Comparison of ENCODE assay signal across 23 cellular contexts in genomic region chr17:66021757-66022156, GRCh38.
DNase-seq lines count a peak whose midpoint lies in the region; ATAC-seq, FAIRE-seq and TF ChIP-seq lines count a peak whose summit lies in the region.
"Had no signal": no experiment of that assay in that cellular context is flagged by ENCODE, and none has a peak within 500 bp of the region (broad histone marks: within the 10 kb centered on the region; RNA-seq: fewer than 3 reads in every experiment).

No MANE protein-coding gene starts in this region.

- dilution Hi-C loops in mammary epithelial cell (cut with HindIII; ENCODE audit: low sequenced_read_pairs): no loop called here

- H3K36me3 ChIP-seq in A673 (ENCODE audit: insufficient read depth, low read length, poor library complexity, severe bottlenecking) (peaks cover 6% of the 10 kb centered on the region), GM23338 (ENCODE audit: insufficient read depth) (peaks cover 4% of the 10 kb centered on the region; the same call in 1 of the 2 replicates), MM.1S (replicated peaks; ENCODE audit: insufficient read depth, low read length) (no peaks in the 10 kb centered on the region), H1 (ENCODE audit: control insufficient read depth in 2 of 4, insufficient read depth in 4 of 4, low read length in 3 of 4) (no peaks in the 10 kb centered on the region; a peak in 1 of 8 replicates), mammary epithelial cell (ENCODE audit: insufficient read depth, low read length) (no peaks in the 10 kb centered on the region)
- H3K36me3 ChIP-seq: upper lobe of left lung had no signal

- no peak overlapping the region for H2BK20ac ChIP-seq in H1 (ENCODE audit: low read length)

- H3K79me1 ChIP-seq in H1 (ENCODE audit: low read depth, low read length): no peaks in the 10 kb centered on the region

- no peak overlapping the region for H4K91ac ChIP-seq in H1 (replicated peaks; ENCODE audit: insufficient read length, low read length)

- H3K56ac ChIP-seq in H1 (replicated peaks; ENCODE audit: insufficient read length, low read depth, low read length): no peak overlapping the region

- H4K8ac ChIP-seq in H1 (ENCODE audit: extremely low read depth, insufficient read depth, low read length): no peak overlapping the region

- TF ChIP-seq EP300 in H1 (IDR thresholded peaks at IDR 0.05; ENCODE audit: borderline replicate concordance in 1 of 2, low read depth in 2 of 2, low read length in 2 of 2): no peak

- TF ChIP-seq POLR2A in H1 (IDR thresholded peaks at IDR 0.05; ENCODE audit: control extremely low read depth in 1 of 2, low read depth in 2 of 2, low read length in 2 of 2): no peak

- POLR2A ChIA-PET in A673 (lab: Charles Lee; ENCODE audit: low non-redundant PET) (no interaction called here), H1 (lab: Charles Lee; ENCODE audit: partially characterized antibody) (no interaction called here)

- H3K27me3 ChIP-seq in A673 (replicated peaks; ENCODE audit: insufficient read depth, low read depth, low read length, poor library complexity): no peaks in the 10 kb centered on the region
- no peaks in the 10 kb centered on the region for H3K27me3 ChIP-seq in GM23338 (ENCODE audit: insufficient read depth)
- H3K27me3 ChIP-seq in MM.1S (replicated peaks; ENCODE audit: insufficient read depth, low read length): no peaks in the 10 kb centered on the region
- H3K27me3 ChIP-seq in H1 (replicated peaks in 1 of 4; ENCODE audit: control insufficient read depth in 3 of 4, extremely low read depth in 1 of 4, insufficient read depth in 3 of 4, low read length in 3 of 4): no peaks in the 10 kb centered on the region
- no peaks in the 10 kb centered on the region for H3K27me3 ChIP-seq in mammary epithelial cell (ENCODE audit: insufficient read depth, low read length)
- H3K27me3 ChIP-seq: heart right ventricle, upper lobe of left lung had no signal

- intact Hi-C loops in A673 (cut with micrococcal nuclease; ENCODE audit: unreplicated experiment): no loop called here
- intact Hi-C loops in activated CD4-positive, alpha-beta T cell treated with anti-CD3 and anti-CD28 coated beads, Interleukin-2, amount 10 ng/mL, durations not matched to agents 24 days and 14 days (cut with micrococcal nuclease): no loop called here
- intact Hi-C loops in mammary epithelial cell (cut with micrococcal nuclease): no loop called here

- DNase-seq in A673 (ENCODE audit: low spot score): peak; percentile 3
- DNase-seq in GM23338 (ENCODE audit: low spot score): peak; percentile 29
- no peak for DNase-seq in MM.1S
- DNase-seq in H1 (ENCODE audit: low read depth in 1 of 2, low spot score in 2 of 2): no peak
- DNase-seq in activated CD4-positive, alpha-beta T cell treated with anti-CD3 and anti-CD28 coated beads, Interleukin-2, amount 10 ng/mL, durations not matched to agents 24 days and 14 days: no peak
- no peak for DNase-seq in central memory CD4-positive, alpha-beta T cell
- no peak for DNase-seq in mammary epithelial cell
- DNase-seq: activated CD4-positive, alpha-beta memory T cell treated with anti-CD3 and anti-CD28 coated beads for 36 hours; activated CD8-positive, alpha-beta memory T cell treated with anti-CD3 and anti-CD28 coated beads, Interleukin-2, amount 50 U/mL, for 48 hours; activated naive CD8-positive, alpha-beta T cell treated with anti-CD3 and anti-CD28 coated beads, Interleukin-2, amount 10 ng/mL, durations not matched to agents 7 days and 5 days; DMS79; heart right ventricle; NCI-H1092; NCI-H2029 treated with DMSO at 0.1 percent for 48 hours; NCI-H345; PC-9; SHP77; small intestine; stimulated activated CD4-positive, alpha-beta T cell treated with anti-CD3 and anti-CD28 coated beads, Interleukin-2, amount 100 ng/mL, for 24 hours; T1000; upper lobe of left lung had no signal

- FAIRE-seq in H1 (lab: Jason Lieb, UNC): no peak
- FAIRE-seq: A204.1, small intestine had no signal

- H3K9me2 ChIP-seq in GM23338 (ENCODE audit: insufficient read depth) (no peaks in the 10 kb centered on the region), MM.1S (replicated peaks; ENCODE audit: insufficient read depth, low read length) (no peaks in the 10 kb centered on the region)

- H4K20me1 ChIP-seq in GM23338 (replicated peaks; ENCODE audit: insufficient read depth) (no peaks in the 10 kb centered on the region), MM.1S (ENCODE audit: insufficient read depth, low read length) (no peaks in the 10 kb centered on the region), H1 (replicated peaks in 1 of 2; ENCODE audit: control insufficient read depth in 1 of 2, insufficient read depth in 2 of 2, low read length in 2 of 2) (no peaks in the 10 kb centered on the region), mammary epithelial cell (ENCODE audit: insufficient read depth, low read length) (no peaks in the 10 kb centered on the region)

- no peak overlapping the region for H3K4me3 Mint-ChIP-seq in GM23338
- no peak overlapping the region for H3K4me3 Mint-ChIP-seq in activated CD4-positive, alpha-beta T cell treated with anti-CD3 and anti-CD28 coated beads, Interleukin-2, amount 10 ng/mL, durations not matched to agents 24 days and 14 days
- H3K4me3 Mint-ChIP-seq: activated CD4-positive, alpha-beta memory T cell treated with anti-CD3 and anti-CD28 coated beads for 36 hours; activated naive CD8-positive, alpha-beta T cell treated with anti-CD3 and anti-CD28 coated beads, Interleukin-2, amount 10 ng/mL, durations not matched to agents 7 days and 5 days had no signal

- ATAC-seq in GM23338 (no peak), GM21619 (IDR thresholded peaks at IDR 0.05; ENCODE audit: unreplicated experiment) (no peak)
- ATAC-seq: heart right ventricle had no signal

- no peak overlapping the region for H3K14ac ChIP-seq in H1 (ENCODE audit: insufficient read length)

- CTCF ChIA-PET in A673 (lab: Charles Lee): no interaction called here
- CTCF ChIA-PET in H1 (lab: Charles Lee; ENCODE audit: partially characterized antibody): interaction anchor here (0.6 to 0.8 kb wide), 2 partner anchors 169 to 838 kb away, joined by 3 to 4 read pairs; no protein-coding TSS in a partner anchor
- CTCF ChIA-PET in mammary epithelial cell (lab: Charles Lee; ENCODE audit: low non-redundant PET): no interaction called here

- H3K4ac ChIP-seq in H1 (replicated peaks; ENCODE audit: insufficient read length, low read depth, low read length): no peak overlapping the region

- no peak overlapping the region for H2BK5ac ChIP-seq in H1 (ENCODE audit: low read depth, low read length)

- H3K9me3 ChIP-seq in A673 (ENCODE audit: low read depth, low read length, poor library complexity, severe bottlenecking) (peaks cover 26% of the 10 kb centered on the region), MM.1S (replicated peaks; ENCODE audit: insufficient read depth, low read length) (no peaks in the 10 kb centered on the region), H1 (ENCODE audit: insufficient read depth in 2 of 2, low read depth in 1 of 2, low read length in 1 of 2) (0 out of 4 replicates have a peak, but pooled peaks cover 0 to 5% of the 10 kb centered on the region in 2 experiments), mammary epithelial cell (replicated peaks; ENCODE audit: insufficient read depth, low read length) (no peaks in the 10 kb centered on the region)

- BruUV-seq in A673 (replicated peaks; lab: Mats Ljungman, UMichigan): no TSS peak
- BruUV-seq in mammary epithelial cell (replicated peaks; lab: Mats Ljungman, UMichigan): no TSS peak

- H3K9ac ChIP-seq in MM.1S (ENCODE audit: low read length) (no peak overlapping the region), H1 (replicated peaks in 1 of 4; ENCODE audit: extremely low read depth in 1 of 4, low read depth in 3 of 4, low read length in 3 of 4) (no peak overlapping the region), mammary epithelial cell (ENCODE audit: insufficient read depth, low read length) (no peak overlapping the region)

- no peak overlapping the region for H2AFZ ChIP-seq in GM23338
- no peak overlapping the region for H2AFZ ChIP-seq in MM.1S (ENCODE audit: low read length)
- no peak overlapping the region for H2AFZ ChIP-seq in H1 (ENCODE audit: low read length)
- H2AFZ ChIP-seq in mammary epithelial cell (ENCODE audit: low read depth, low read length): no peak overlapping the region
- H2AFZ ChIP-seq: PC-9 had no signal

- H3K79me2 ChIP-seq in GM23338 (replicated peaks; ENCODE audit: insufficient read depth) (no peaks in the 10 kb centered on the region), MM.1S (ENCODE audit: low read length) (no peaks in the 10 kb centered on the region), H1 (ENCODE audit: control insufficient read depth in 1 of 2, insufficient read depth in 2 of 2, low read length in 2 of 2) (no peaks in the 10 kb centered on the region), mammary epithelial cell (ENCODE audit: insufficient read depth, low read length) (no peaks in the 10 kb centered on the region)

- H3K9me3 Mint-ChIP-seq in GM23338: peaks cover 23% of the 10 kb centered on the region
- H3K9me3 Mint-ChIP-seq in activated CD4-positive, alpha-beta T cell treated with anti-CD3 and anti-CD28 coated beads, Interleukin-2, amount 10 ng/mL, durations not matched to agents 24 days and 14 days: peaks cover 12% of the 10 kb centered on the region

- no peak overlapping the region for H3K27ac ChIP-seq in A673 (ENCODE audit: low read depth, low read length, poor library complexity, severe bottlenecking)
- no peak overlapping the region for H3K27ac ChIP-seq in GM23338 (ENCODE audit: low read depth)
- no peak overlapping the region for H3K27ac ChIP-seq in MM.1S (ENCODE audit: low read length)
- no peak overlapping the region for H3K27ac ChIP-seq in H1 (ENCODE audit: low read depth, low read length)
- no peak overlapping the region for H3K27ac ChIP-seq in mammary epithelial cell (ENCODE audit: insufficient read depth, low read depth, low read length)
- H3K27ac ChIP-seq: heart right ventricle, PC-9, upper lobe of left lung had no signal

- no peak overlapping the region for H2BK120ac ChIP-seq in H1 (replicated peaks; ENCODE audit: low read depth, low read length)

- no peaks in the 10 kb centered on the region for H3K4me1 ChIP-seq in A673 (ENCODE audit: insufficient read depth, low read length, poor library complexity, severe bottlenecking)
- H3K4me1 ChIP-seq in GM23338 (ENCODE audit: insufficient read depth): no peaks in the 10 kb centered on the region
- no peaks in the 10 kb centered on the region for H3K4me1 ChIP-seq in MM.1S (ENCODE audit: low read length)
- no peaks in the 10 kb centered on the region for H3K4me1 ChIP-seq in H1 (replicated peaks in 1 of 4; ENCODE audit: control insufficient read depth in 3 of 4, insufficient read depth in 4 of 4, low read length in 3 of 4)
- no peaks in the 10 kb centered on the region for H3K4me1 ChIP-seq in mammary epithelial cell (ENCODE audit: insufficient read depth, low read length)
- H3K4me1 ChIP-seq: heart right ventricle, upper lobe of left lung had no signal

- H3K4me2 ChIP-seq in GM23338: no peak overlapping the region
- H3K4me2 ChIP-seq in MM.1S (ENCODE audit: low read depth, low read length): no peak overlapping the region
- no peak overlapping the region for H3K4me2 ChIP-seq in H1 (ENCODE audit: insufficient read depth in 1 of 2, low read depth in 2 of 2, low read length in 2 of 2)
- no peak overlapping the region for H3K4me2 ChIP-seq in mammary epithelial cell (ENCODE audit: insufficient read depth, low read depth, low read length)
- H3K4me2 ChIP-seq: PC-9 had no signal

- no peak overlapping the region for H3K23ac ChIP-seq in H1 (ENCODE audit: insufficient read length)

- WGBS in H1 (ENCODE audit: extremely low coverage in 1 of 2, insufficient coverage in 1 of 2, insufficient read length in 1 of 2, insufficient replicate concordance in 2 of 2, low coverage in 1 of 2, low lambda C conversion rate in 2 of 2, missing lambda C conversion rate in 1 of 2), 2 experiments: 57% methylated on average over 3 of the region's 3 CpGs; no CpG with 5 or more reads in 1 of the 2 experiments
- 41% methylated on average over 3 of the region's 3 CpGs for WGBS in mammary epithelial cell (ENCODE audit: low coverage, missing lambda C conversion rate)

- in situ Hi-C loops in mammary epithelial cell (cut with MboI; ENCODE audit: low sequenced_read_pairs in 2 of 2): no loop called here

- TF ChIP-seq CTCF in A673 (conservative IDR thresholded peaks at IDR 0.05; ENCODE audit: low read depth, low read length): 0 out of 2 replicates have a peak, but pooled peaks have one; percentile 10
- TF ChIP-seq CTCF in GM23338 (conservative IDR thresholded peaks at IDR 0.05; ENCODE audit: low read depth in 2 of 2): peak; percentile 38 to 40
- 0 out of 2 replicates have a peak, but pooled peaks have one; percentile 7 for TF ChIP-seq CTCF in MM.1S (IDR thresholded peaks at IDR 0.05; ENCODE audit: low read length)
- TF ChIP-seq CTCF in H1 (IDR thresholded peaks at IDR 0.05; ENCODE audit: control extremely low read depth in 1 of 3, insufficient read depth in 1 of 3, low read depth in 1 of 3, low read length in 3 of 3): peak; percentile 20 to 50 (median 23)
- peak in 1 of 2 donors; percentile 2 for TF ChIP-seq CTCF in mammary epithelial cell (conservative IDR thresholded peaks at IDR 0.05 in 1 of 2, IDR thresholded peaks at IDR 0.05 in 1 of 2; ENCODE audit: extremely low read depth in 1 of 2, insufficient read depth in 1 of 2, low read depth in 1 of 2, low read length in 2 of 2)

- H2AK5ac ChIP-seq in H1 (ENCODE audit: low read depth, low read length): no peak overlapping the region

- no peak overlapping the region for H2BK15ac ChIP-seq in H1 (ENCODE audit: low read length)

- no peak overlapping the region for H3K27ac Mint-ChIP-seq in GM23338
- no peak overlapping the region for H3K27ac Mint-ChIP-seq in activated CD4-positive, alpha-beta T cell treated with anti-CD3 and anti-CD28 coated beads, Interleukin-2, amount 10 ng/mL, durations not matched to agents 24 days and 14 days
- H3K27ac Mint-ChIP-seq: activated CD4-positive, alpha-beta memory T cell treated with anti-CD3 and anti-CD28 coated beads for 36 hours; activated naive CD8-positive, alpha-beta T cell treated with anti-CD3 and anti-CD28 coated beads, Interleukin-2, amount 10 ng/mL, durations not matched to agents 7 days and 5 days had no signal

- peak in 1 of 2 experiments; percentile 18; a peak in 1 of 4 replicates for TF ChIP-seq RAD21 in H1 (IDR thresholded peaks at IDR 0.05 in 1 of 2, conservative IDR thresholded peaks at IDR 0.05 in 1 of 2; ENCODE audit: low read depth in 2 of 2, low read length in 2 of 2)

- peaks cover 11% of the 10 kb centered on the region; the same call in 2 of the 3 replicates for H3K36me3 Mint-ChIP-seq in GM23338 (ENCODE audit: low read depth)
- H3K36me3 Mint-ChIP-seq in activated CD4-positive, alpha-beta T cell treated with anti-CD3 and anti-CD28 coated beads, Interleukin-2, amount 10 ng/mL, durations not matched to agents 24 days and 14 days (ENCODE audit: low read depth): no peaks in the 10 kb centered on the region
- H3K36me3 Mint-ChIP-seq: activated naive CD8-positive, alpha-beta T cell treated with anti-CD3 and anti-CD28 coated beads, Interleukin-2, amount 10 ng/mL, durations not matched to agents 7 days and 5 days had no signal

- H4K5ac ChIP-seq in H1 (ENCODE audit: insufficient read length, low read depth, low read length): no peak overlapping the region

- no peaks in the 10 kb centered on the region for H3K4me1 Mint-ChIP-seq in GM23338
- no peaks in the 10 kb centered on the region for H3K4me1 Mint-ChIP-seq in activated CD4-positive, alpha-beta T cell treated with anti-CD3 and anti-CD28 coated beads, Interleukin-2, amount 10 ng/mL, durations not matched to agents 24 days and 14 days
- H3K4me1 Mint-ChIP-seq: activated naive CD8-positive, alpha-beta T cell treated with anti-CD3 and anti-CD28 coated beads, Interleukin-2, amount 10 ng/mL, durations not matched to agents 7 days and 5 days had no signal

- no peak overlapping the region for H3K4me3 ChIP-seq in A673 (ENCODE audit: low read depth, low read length, poor library complexity, severe bottlenecking)
- H3K4me3 ChIP-seq in GM23338: no peak overlapping the region
- no peak overlapping the region for H3K4me3 ChIP-seq in MM.1S (ENCODE audit: low read length)
- no peak overlapping the region for H3K4me3 ChIP-seq in H1 (ENCODE audit: extremely low read depth in 1 of 4, insufficient read depth in 2 of 4, low read depth in 3 of 4, low read length in 4 of 4)
- H3K4me3 ChIP-seq in mammary epithelial cell (replicated peaks in 1 of 3; ENCODE audit: insufficient read depth in 1 of 3, low read depth in 2 of 3, low read length in 3 of 3): no peak overlapping the region
- H3K4me3 ChIP-seq: heart right ventricle, PC-9, upper lobe of left lung had no signal

- no peak overlapping the region for H3K18ac ChIP-seq in H1 (ENCODE audit: extremely low read depth, low read length)

- H3K27me3 Mint-ChIP-seq in GM23338 (ENCODE audit: insufficient read depth, low read depth, poor library complexity): peaks cover 1% of the 10 kb centered on the region
- peaks cover 3% of the 10 kb centered on the region for H3K27me3 Mint-ChIP-seq in activated CD4-positive, alpha-beta T cell treated with anti-CD3 and anti-CD28 coated beads, Interleukin-2, amount 10 ng/mL, durations not matched to agents 24 days and 14 days
- H3K27me3 Mint-ChIP-seq: activated naive CD8-positive, alpha-beta T cell treated with anti-CD3 and anti-CD28 coated beads, Interleukin-2, amount 10 ng/mL, durations not matched to agents 7 days and 5 days had no signal

- H3F3A ChIP-seq in GM23338 (replicated peaks; ENCODE audit: low read depth): no peaks in the 10 kb centered on the region
- no peaks in the 10 kb centered on the region for H3F3A ChIP-seq in MM.1S (ENCODE audit: insufficient read depth, low read length)

- no peaks in the 10 kb centered on the region for H3K23me2 ChIP-seq in H1 (ENCODE audit: low read depth, low read length)

- H2BK12ac ChIP-seq in H1 (ENCODE audit: low read depth, low read length): no peak overlapping the region

Comparison
In these comparisons a context has a peak if more than half of its experiments do, and no peak if none do; other contexts are left out.
1. DNase-seq: peak in A673 (single experiment) and GM23338 (single experiment); none in MM.1S (single experiment), H1 (0 of 2), activated CD4-positive, alpha-beta T cell treated with anti-CD3 and anti-CD28 coated beads, Interleukin-2, amount 10 ng/mL, durations not matched to agents 24 days and 14 days (single experiment), central memory CD4-positive, alpha-beta T cell (single experiment) and mammary epithelial cell (single experiment).